In genomic region chr1:8551613-8552093, GRCh38 we compare ENCODE assay signal across 1 cellular context.
TF ChIP-seq lines count a peak whose summit lies in the region.

No MANE protein-coding gene starts in this region.

TF ChIP-seq in WTC11, 78 proteins besides CTCF, POLR2A, EP300 and RAD21 (continued from another document):
- TF ChIP-seq ATF2 (CRISPR knock-in tag; IDR thresholded peaks at IDR 0.05; ENCODE audit: borderline replicate concordance, low read depth) (no peak), ZNF671 (CRISPR knock-in tag; IDR thresholded peaks at IDR 0.05) (no peak), FOXJ3 (CRISPR knock-in tag; IDR thresholded peaks at IDR 0.05; ENCODE audit: borderline replicate concordance) (no peak), ETV6 (CRISPR knock-in tag; IDR thresholded peaks at IDR 0.05) (no peak), SP1 (CRISPR knock-in tag; conservative IDR thresholded peaks at IDR 0.05) (no peak), NFYB (CRISPR knock-in tag; conservative IDR thresholded peaks at IDR 0.05; ENCODE audit: low read depth) (no peak), ZNF512 (CRISPR knock-in tag; IDR thresholded peaks at IDR 0.05; ENCODE audit: borderline replicate concordance) (no peak), NR3C1 (CRISPR knock-in tag; conservative IDR thresholded peaks at IDR 0.05; ENCODE audit: low read depth) (no peak), TP53 (CRISPR knock-in tag; IDR thresholded peaks at IDR 0.05) (no peak), E2F1 (CRISPR knock-in tag; IDR thresholded peaks at IDR 0.05) (no peak), GRHL2 (CRISPR knock-in tag; IDR thresholded peaks at IDR 0.05; ENCODE audit: insufficient replicate concordance, severe bottlenecking) (no peak), ERG (CRISPR knock-in tag; IDR thresholded peaks at IDR 0.05) (no peak), ZBTB43 (CRISPR knock-in tag; IDR thresholded peaks at IDR 0.05) (no peak)
